13 cellular contexts compared by ENCODE assay signal in genomic region chr2:56014075-56014730, GRCh38.
A peak's percentile ranks its signal among the peaks of the same experiment; 100 is the strongest.
DNase-seq lines count a peak whose midpoint lies in the region; ATAC-seq and FAIRE-seq lines count a peak whose summit lies in the region.
"Had no signal": no experiment of that assay in that cellular context is flagged by ENCODE, and none has a peak within 500 bp of the region (broad histone marks: within the 10 kb centered on the region; RNA-seq: fewer than 3 reads in every experiment).

No MANE protein-coding gene starts in this region.

- ATAC-seq in activated CD4-positive, CD25-positive, alpha-beta regulatory T cell treated with anti-CD3 and anti-CD28 coated beads, Interleukin-2, amount 50 U/mL, for 24 hours, result no peak
- ATAC-seq: activated CD4-positive, alpha-beta T cell treated with anti-CD3 and anti-CD28 coated beads for 36 hours; HCT116 had no signal

- H3K36me3 ChIP-seq in BLaER1, result no peaks in the 10 kb centered on the region

- H3K4me3 ChIP-seq in BLaER1, result no peak overlapping the region
- H3K4me3 ChIP-seq: testis had no signal

- no peak overlapping the region; the same call in 1 of the 2 replicates for H3K4me2 ChIP-seq in BLaER1

- peaks cover 71% of the 10 kb centered on the region for H3K4me1 ChIP-seq in BLaER1
- H3K4me1 ChIP-seq: testis had no signal

- no peaks in the 10 kb centered on the region for H3K27me3 ChIP-seq in BLaER1
- H3K27me3 ChIP-seq: testis had no signal

- no peaks in the 10 kb centered on the region for H3K9me3 ChIP-seq in BLaER1
- H3K9me3 ChIP-seq: testis had no signal

- DNase-seq in NCI-H1417 (lab: John Stamatoyannopoulos, UW) (peak; percentile 79 to 91 (median 90)), NCI-H748 (lab: John Stamatoyannopoulos, UW; ENCODE audit: unreplicated experiment) (peak; percentile 60), HuH-7.5 (ENCODE audit: low spot score) (no peak), Kasumi-1 (lab: John Stamatoyannopoulos, UW) (no peak)
- DNase-seq in activated CD8-positive, alpha-beta memory T cell treated with anti-CD3 and anti-CD28 coated beads for 24 hours, result no peak
- DNase-seq: activated CD4-positive, alpha-beta T cell treated with anti-CD3 and anti-CD28 coated beads for 36 hours; activated naive CD8-positive, alpha-beta T cell treated with anti-CD3 and anti-CD28 coated beads, Interleukin-2, amount 10 ng/mL, durations not matched to agents 7 days and 5 days; kidney; testis had no signal

- H3K9ac ChIP-seq in BLaER1, result no peak overlapping the region

- peak; percentile 41 for FAIRE-seq in colon (lab: Jason Lieb, UNC)

- H4K20me1 ChIP-seq in BLaER1, result no peaks in the 10 kb centered on the region

- 0 out of 2 replicates have a peak overlapping the region, but pooled peaks have one; percentile 15 for H3K27ac ChIP-seq in BLaER1
- H3K27ac ChIP-seq: testis had no signal

Comparison
In these comparisons a context has a peak if more than half of its experiments do, and no peak if none do; other contexts are left out.
1. DNase-seq: peak in NCI-H1417 (3 of 3) and NCI-H748 (single experiment); none in HuH-7.5 (single experiment), Kasumi-1 (0 of 2) and activated CD8-positive, alpha-beta memory T cell treated with anti-CD3 and anti-CD28 coated beads for 24 hours (single experiment).